ENCODE assay signal across 2 cellular contexts in the genomic region with DNA sequence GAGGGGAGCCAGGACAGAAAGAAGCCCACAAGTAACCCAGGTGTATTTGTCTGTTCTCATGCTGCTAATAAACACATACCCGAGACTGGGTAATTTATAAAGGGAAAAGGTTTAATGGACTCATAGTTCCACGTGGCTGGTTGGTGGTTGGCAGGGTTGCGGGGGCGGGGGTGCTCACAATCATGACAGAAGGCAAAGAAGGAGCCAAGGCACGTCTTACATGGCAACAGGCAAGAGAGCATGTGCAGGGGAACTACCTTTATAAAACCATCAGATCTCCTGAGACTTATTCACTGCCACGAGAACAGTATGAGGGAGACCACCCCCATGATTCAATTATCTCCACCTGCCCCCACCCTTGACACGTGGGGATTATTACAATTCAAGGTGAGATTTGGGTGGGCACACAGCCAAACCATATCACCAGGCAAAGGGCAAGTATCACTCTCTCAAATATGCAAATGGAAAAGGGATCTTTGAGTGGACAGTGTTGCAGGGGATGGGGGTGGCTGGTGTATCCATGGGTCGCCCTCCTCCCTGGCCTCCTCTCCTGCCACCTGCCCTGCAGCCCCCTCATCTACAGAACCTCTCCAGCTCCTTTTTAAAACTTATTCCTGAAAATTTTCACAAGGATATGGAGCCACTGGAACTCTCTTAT. TPM values are rescaled to one million over a fixed set of nuclear protein-coding genes. Genes with fewer than 3 reads are reported as not detected.
"Had no signal": no experiment of that assay in that cellular context is flagged by ENCODE, and none has a peak within 500 bp of the region (broad histone marks: within the 10 kb centered on the region; RNA-seq: fewer than 3 reads in every experiment).

No MANE protein-coding gene starts in this region.

RNA-seq across cellular contexts. Expression of gene PVRIG, which starts 15.0 kb away (rescaled TPM):
- total RNA-seq: hepatocyte, lung microvascular endothelial cell had no signal
